ENCODE assay signal across 9 cellular contexts in genomic region chr16:82259731-82260130, GRCh38.
"Had no signal": no experiment of that assay in that cellular context is flagged by ENCODE, and none has a peak within 500 bp of the region (broad histone marks: within the 10 kb centered on the region; RNA-seq: fewer than 3 reads in every experiment).

No MANE protein-coding gene starts in this region.

- DNase-seq: GM23248, GOT3, H7, H9, HCEC 1CT, HFFc6 had no signal

- H3K36me3 ChIP-seq: HAP-1 had no signal

- H3K9me3 Mint-ChIP-seq: GM23338, H9, HFFc6 had no signal

- ATAC-seq: GM23338, HCT116 had no signal

- H3K9me3 ChIP-seq: HAP-1 had no signal

- H3K27ac ChIP-seq: GM23248 had no signal

- H3K4me1 ChIP-seq: HAP-1 had no signal

- H3K9ac ChIP-seq: GM23248 had no signal

- H3K4me3 ChIP-seq: GM23248, GM23338, HAP-1 had no signal

- H3K4me3 Mint-ChIP-seq: GM23338, H9, HFFc6 had no signal

- H3K27ac Mint-ChIP-seq: GM23338, H9, HFFc6 had no signal
